Comparison of ENCODE assay signal across 8 cellular contexts in the genomic region with DNA sequence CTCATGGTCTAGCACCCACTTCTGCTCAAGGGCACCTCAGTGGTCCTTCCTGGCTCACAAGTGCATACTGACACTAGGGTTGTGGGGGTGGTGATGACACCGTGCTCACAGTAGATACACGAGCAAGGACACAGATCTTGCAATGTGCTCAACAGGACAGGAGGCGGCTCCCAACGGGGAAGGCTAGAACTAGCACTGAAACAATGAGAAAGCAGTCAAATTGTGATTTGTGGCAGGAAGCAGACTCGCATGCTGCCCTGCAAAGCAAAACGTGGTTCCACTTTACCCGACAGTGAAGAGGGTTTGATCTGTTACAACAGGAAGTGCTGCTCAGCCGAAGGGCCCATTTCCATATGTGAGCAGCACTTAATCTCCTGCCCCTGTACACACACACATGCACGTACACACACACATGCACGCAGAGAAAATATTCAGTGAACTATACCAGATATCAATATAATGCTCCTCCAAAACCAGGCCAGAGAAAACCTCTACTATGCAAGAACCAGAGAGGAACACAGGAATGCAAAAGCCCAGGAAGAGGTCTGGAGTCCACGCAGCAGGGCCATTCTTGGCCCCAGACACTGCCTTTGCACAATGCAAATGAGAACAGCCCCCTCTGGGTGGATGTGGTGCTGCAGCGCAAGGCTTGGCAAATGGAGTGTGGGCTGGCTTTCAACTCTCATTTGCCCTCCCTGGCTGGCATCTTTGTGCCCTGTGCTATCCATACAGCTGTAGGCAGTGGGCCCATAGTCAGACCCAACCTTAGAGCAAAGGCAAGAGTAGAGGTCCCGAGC. TPM values are rescaled to one million over a fixed set of nuclear protein-coding genes. Genes with fewer than 3 reads are reported as not detected.
DNase-seq lines count a peak whose midpoint lies in the region; ATAC-seq and TF ChIP-seq lines count a peak whose summit lies in the region.

No MANE protein-coding gene starts in this region.

- H3K9me3 ChIP-seq in PC-9 (ENCODE audit: insufficient read depth, low read depth), result no peaks in the 10 kb centered on the region

- H3K36me3 Mint-ChIP-seq in activated CD4-positive, alpha-beta memory T cell treated with anti-CD3 and anti-CD28 coated beads, Interleukin-2, amount 10 ng/mL, durations not matched to agents 7 days and 5 days (ENCODE audit: low read depth), result no peaks in the 10 kb centered on the region
- no peaks in the 10 kb centered on the region for H3K36me3 Mint-ChIP-seq in memory B cell

- no TSS peak for BruUV-seq in PC-9 (replicated peaks; lab: Mats Ljungman, UMichigan)

- no peaks in the 10 kb centered on the region for H3K27me3 ChIP-seq in PC-9 (ENCODE audit: insufficient read depth, low read depth)

- ATAC-seq in GM21423 (IDR thresholded peaks at IDR 0.05; ENCODE audit: unreplicated experiment) (peak; percentile 86), HG03565 (IDR thresholded peaks at IDR 0.05; ENCODE audit: unreplicated experiment) (peak; percentile 92), memory B cell (ENCODE audit: low read depth) (peak; percentile 83)

- intact Hi-C loops in PC-9 (cut with micrococcal nuclease; ENCODE audit: unreplicated experiment), result no loop called here

- CTCF ChIA-PET in activated CD4-positive, alpha-beta memory T cell treated with anti-CD3 and anti-CD28 coated beads, Interleukin-2, amount 10 ng/mL, durations not matched to agents 7 days and 5 days (lab: Charles Lee), result no interaction called here
- CTCF ChIA-PET in PC-9 (lab: Charles Lee), result no interaction called here

- H3K4me1 ChIP-seq in PC-9 (replicated peaks; ENCODE audit: insufficient read depth), result peaks cover 6% of the 10 kb centered on the region; the same call in 1 of the 2 replicates

- no peak overlapping the region for H3K4me3 ChIP-seq in PC-9

- no peaks in the 10 kb centered on the region for H4K20me1 ChIP-seq in PC-9 (ENCODE audit: insufficient read depth)

- no peak overlapping the region for H3K4me2 ChIP-seq in PC-9

- no peak overlapping the region for H3K4me3 Mint-ChIP-seq in activated CD4-positive, alpha-beta memory T cell treated with anti-CD3 and anti-CD28 coated beads, Interleukin-2, amount 10 ng/mL, durations not matched to agents 7 days and 5 days
- H3K4me3 Mint-ChIP-seq in memory B cell, result peak overlapping the region; percentile 51

- no peaks in the 10 kb centered on the region; the same call in 1 of the 2 replicates for H3F3A ChIP-seq in PC-9 (ENCODE audit: insufficient read depth, low read depth)

- no peak overlapping the region for H3K27ac ChIP-seq in PC-9

- peaks cover 18% of the 10 kb centered on the region for H3K4me1 Mint-ChIP-seq in activated CD4-positive, alpha-beta memory T cell treated with anti-CD3 and anti-CD28 coated beads, Interleukin-2, amount 10 ng/mL, durations not matched to agents 7 days and 5 days
- H3K4me1 Mint-ChIP-seq in memory B cell, result peaks cover 10% of the 10 kb centered on the region

- DNase-seq in ELF-1 (ENCODE audit: low read depth, low spot score) (peak; percentile 40), memory B cell (ENCODE audit: low spot score in 2 of 2) (peak in 1 of 2 donors; percentile 9), PC-9 (no peak), hippocampal formation (lab: John Stamatoyannopoulos, UW) (no peak), OCI-M1 (lab: John Stamatoyannopoulos, UW) (no peak)
- peak; percentile 67 for DNase-seq in activated CD4-positive, alpha-beta memory T cell treated with anti-CD3 and anti-CD28 coated beads, Interleukin-2, amount 10 ng/mL, durations not matched to agents 7 days and 5 days

- no peaks in the 10 kb centered on the region for H3K79me2 ChIP-seq in PC-9 (ENCODE audit: low read depth)

- no peak for TF ChIP-seq CTCF in PC-9 (conservative IDR thresholded peaks at IDR 0.05)

- no peaks in the 10 kb centered on the region for H3K36me3 ChIP-seq in PC-9 (ENCODE audit: low read depth)

- no peak overlapping the region for H2AFZ ChIP-seq in PC-9

- H3K9me2 ChIP-seq in PC-9 (ENCODE audit: insufficient read depth), result no peaks in the 10 kb centered on the region

- H3K27me3 Mint-ChIP-seq in activated CD4-positive, alpha-beta memory T cell treated with anti-CD3 and anti-CD28 coated beads, Interleukin-2, amount 10 ng/mL, durations not matched to agents 7 days and 5 days, result no peaks in the 10 kb centered on the region
- H3K27me3 Mint-ChIP-seq in memory B cell, result peaks cover 4% of the 10 kb centered on the region

- POLR2A ChIA-PET in activated CD4-positive, alpha-beta memory T cell treated with anti-CD3 and anti-CD28 coated beads, Interleukin-2, amount 10 ng/mL, durations not matched to agents 7 days and 5 days (lab: Charles Lee), result no interaction called here
- POLR2A ChIA-PET in PC-9 (lab: Charles Lee; ENCODE audit: unreplicated experiment), result interaction anchor here (0.6 kb wide), 1 partner anchor 635 kb away, joined by 3 read pairs; no protein-coding TSS in a partner anchor

- peaks cover 2% of the 10 kb centered on the region for H3K9me3 Mint-ChIP-seq in activated CD4-positive, alpha-beta memory T cell treated with anti-CD3 and anti-CD28 coated beads, Interleukin-2, amount 10 ng/mL, durations not matched to agents 7 days and 5 days
- peaks cover 3% of the 10 kb centered on the region for H3K9me3 Mint-ChIP-seq in memory B cell

- H3K27ac Mint-ChIP-seq in activated CD4-positive, alpha-beta memory T cell treated with anti-CD3 and anti-CD28 coated beads, Interleukin-2, amount 10 ng/mL, durations not matched to agents 7 days and 5 days, result peak overlapping the region; percentile 79
- peak overlapping the region; percentile 68 for H3K27ac Mint-ChIP-seq in memory B cell

RNA-seq across cellular contexts. Expression of gene KANK4, which starts 47.1 kb away (rescaled TPM):
- not detected for total RNA-seq in activated CD4-positive, alpha-beta memory T cell treated with anti-CD3 and anti-CD28 coated beads, Interleukin-2, amount 10 ng/mL, durations not matched to agents 7 days and 5 days
- total RNA-seq in PC-9 (2021), result 1.7 and 2.0 TPM in 2 replicates

Comparison
In these comparisons a context has a peak if more than half of its experiments do, and no peak if none do; other contexts are left out.
1. DNase-seq: peak in ELF-1 (single experiment) and activated CD4-positive, alpha-beta memory T cell treated with anti-CD3 and anti-CD28 coated beads, Interleukin-2, amount 10 ng/mL, durations not matched to agents 7 days and 5 days (single experiment); none in PC-9 (0 of 2), hippocampal formation (0 of 2) and OCI-M1 (single experiment).
2. Peak in every context shown above with its lines, with median percentiles within 50 percentile points of each other: ATAC-seq.